Comparison of ENCODE assay signal across 8 cellular contexts in genomic region chr7:11343818-11344413, GRCh38.
DNase-seq lines count a peak whose midpoint lies in the region; ATAC-seq, FAIRE-seq and TF ChIP-seq lines count a peak whose summit lies in the region.

No MANE protein-coding gene starts in this region.

- H3K4me3 Mint-ChIP-seq in endothelial cell (ENCODE audit: unreplicated experiment) = no peak overlapping the region
- no peak overlapping the region for H3K4me3 Mint-ChIP-seq in activated naive CD4-positive, alpha-beta T cell treated with anti-CD3 and anti-CD28 coated beads, Interleukin-2, amount 10 ng/mL, durations not matched to agents 7 days and 5 days

- BruUV-seq in PC-9 (replicated peaks; lab: Mats Ljungman, UMichigan) = no TSS peak

- H3K36me3 ChIP-seq in PC-9 (ENCODE audit: low read depth) (no peaks in the 10 kb centered on the region), neutrophil (no peaks in the 10 kb centered on the region)

- peak overlapping the region; percentile 67 for H3K4me2 ChIP-seq in A549
- peak overlapping the region; percentile 44; the same call in 1 of the 2 replicates for H3K4me2 ChIP-seq in PC-9

- intact Hi-C loops in PC-9 (cut with micrococcal nuclease; ENCODE audit: unreplicated experiment) = no loop called here

- FAIRE-seq in A549 (lab: Jason Lieb, UNC) = peak; percentile 84

- peak overlapping the region; percentile 65; the same call in 1 of the 2 replicates for H2AFZ ChIP-seq in PC-9

- WGBS in A549 (ENCODE audit: missing lambda C conversion rate) = 17% methylated on average over 10 of the region's 10 CpGs

- no peaks in the 10 kb centered on the region for H3K36me3 Mint-ChIP-seq in endothelial cell (ENCODE audit: low read depth, unreplicated experiment)
- no peaks in the 10 kb centered on the region for H3K36me3 Mint-ChIP-seq in activated naive CD4-positive, alpha-beta T cell treated with anti-CD3 and anti-CD28 coated beads, Interleukin-2, amount 10 ng/mL, durations not matched to agents 7 days and 5 days

- POLR2A ChIA-PET in A549 (lab: Yijun Ruan, JAX) (no interaction called here), PC-9 (lab: Charles Lee; ENCODE audit: unreplicated experiment) (no interaction called here)

- no peaks in the 10 kb centered on the region for H3K27me3 ChIP-seq in PC-9 (ENCODE audit: insufficient read depth, low read depth)
- H3K27me3 ChIP-seq in neutrophil = no peaks in the 10 kb centered on the region

- no peaks in the 10 kb centered on the region for H3F3A ChIP-seq in PC-9 (ENCODE audit: insufficient read depth, low read depth)

- DNase-seq in A549 (ENCODE audit: low read depth in 1 of 2, low spot score in 1 of 2) (peak in 1 of 2 experiments; percentile 43), GF-D8 (lab: John Stamatoyannopoulos, UW) (peak; percentile 12), PC-9 (peak in 1 of 2 experiments; percentile 6), endothelial cell (ENCODE audit: low spot score) (peak; percentile 13)
- DNase-seq in activated naive CD4-positive, alpha-beta T cell treated with anti-CD3 and anti-CD28 coated beads, Interleukin-2, amount 10 ng/mL, durations not matched to agents 7 days and 5 days = no peak

- no peaks in the 10 kb centered on the region for H3K9me3 ChIP-seq in A549
- H3K9me3 ChIP-seq in PC-9 (ENCODE audit: insufficient read depth, low read depth) = no peaks in the 10 kb centered on the region
- H3K9me3 ChIP-seq in neutrophil = no peaks in the 10 kb centered on the region

- CTCF ChIA-PET in A549 (lab: Yijun Ruan, JAX) (interaction anchor here (0.7 to 1.6 kb wide), 12 partner anchors 9 to 454 kb away, joined by 3 to 7 read pairs (median 3); no protein-coding TSS in a partner anchor), PC-9 (lab: Charles Lee) (no interaction called here)
- CTCF ChIA-PET in activated naive CD4-positive, alpha-beta T cell treated with anti-CD3 and anti-CD28 coated beads, Interleukin-2, amount 10 ng/mL, durations not matched to agents 7 days and 5 days (lab: Charles Lee) = interaction anchor here (1.0 to 1.4 kb wide), 3 partner anchors 9 to 19 kb away, joined by 3 to 7 read pairs (median 4); no protein-coding TSS in a partner anchor

- no peaks in the 10 kb centered on the region for H3K79me2 ChIP-seq in PC-9 (ENCODE audit: low read depth)

- peak; percentile 41 to 61; a peak in 3 of 6 replicates for ATAC-seq in A549
- ATAC-seq in GM18505 (IDR thresholded peaks at IDR 0.05; ENCODE audit: unreplicated experiment) = no peak

- no peaks in the 10 kb centered on the region for H3K9me2 ChIP-seq in PC-9 (ENCODE audit: insufficient read depth)

- H3K4me3 ChIP-seq in A549 (no peak overlapping the region), PC-9 (no peak overlapping the region), neutrophil (ENCODE audit: low read depth in 1 of 2, low read length in 1 of 2) (no peak overlapping the region)

- H3K9me3 Mint-ChIP-seq in endothelial cell (ENCODE audit: unreplicated experiment) = no peaks in the 10 kb centered on the region
- no peaks in the 10 kb centered on the region for H3K9me3 Mint-ChIP-seq in activated naive CD4-positive, alpha-beta T cell treated with anti-CD3 and anti-CD28 coated beads, Interleukin-2, amount 10 ng/mL, durations not matched to agents 7 days and 5 days

- TF ChIP-seq CTCF in A549 (IDR thresholded peaks at IDR 0.05) (peak; percentile 83), PC-9 (conservative IDR thresholded peaks at IDR 0.05) (peak; percentile 92), endothelial cell (IDR thresholded peaks at IDR 0.05; ENCODE audit: unreplicated experiment) (peak; percentile 98), neutrophil (IDR thresholded peaks at IDR 0.05) (peak; percentile 36)

- H3K27me3 Mint-ChIP-seq in endothelial cell (ENCODE audit: unreplicated experiment) = no peaks in the 10 kb centered on the region
- no peaks in the 10 kb centered on the region for H3K27me3 Mint-ChIP-seq in activated naive CD4-positive, alpha-beta T cell treated with anti-CD3 and anti-CD28 coated beads, Interleukin-2, amount 10 ng/mL, durations not matched to agents 7 days and 5 days

- no peaks in the 10 kb centered on the region for H3K4me1 ChIP-seq in A549
- H3K4me1 ChIP-seq in PC-9 (replicated peaks; ENCODE audit: insufficient read depth) = no peaks in the 10 kb centered on the region
- peaks cover 0 to 4% of the 10 kb centered on the region in 2 experiments for H3K4me1 ChIP-seq in neutrophil (ENCODE audit: control insufficient read depth in 1 of 2, insufficient read depth in 1 of 2, low read depth in 1 of 2, low read length in 1 of 2)

- H3K27ac ChIP-seq in A549 = no peak overlapping the region
- H3K27ac ChIP-seq in PC-9 = no peak overlapping the region
- H3K27ac ChIP-seq in neutrophil = no peak overlapping the region

- H3K27ac Mint-ChIP-seq in endothelial cell (ENCODE audit: unreplicated experiment) = no peak overlapping the region
- H3K27ac Mint-ChIP-seq in activated naive CD4-positive, alpha-beta T cell treated with anti-CD3 and anti-CD28 coated beads, Interleukin-2, amount 10 ng/mL, durations not matched to agents 7 days and 5 days = no peak overlapping the region

- TF ChIP-seq POLR2A in A549 (IDR thresholded peaks at IDR 0.05; ENCODE audit: low read length) = no peak
- no peak for TF ChIP-seq POLR2A in GM18505 (IDR thresholded peaks at IDR 0.05; ENCODE audit: borderline replicate concordance, extremely low read depth, insufficient read depth, insufficient read length)

- H3K4me1 Mint-ChIP-seq in endothelial cell (ENCODE audit: unreplicated experiment) = peaks cover 20% of the 10 kb centered on the region
- no peaks in the 10 kb centered on the region for H3K4me1 Mint-ChIP-seq in activated naive CD4-positive, alpha-beta T cell treated with anti-CD3 and anti-CD28 coated beads, Interleukin-2, amount 10 ng/mL, durations not matched to agents 7 days and 5 days

- H4K20me1 ChIP-seq in PC-9 (ENCODE audit: insufficient read depth) = no peaks in the 10 kb centered on the region; the same call in 1 of the 2 replicates

- TF ChIP-seq EP300 in A549 (IDR thresholded peaks at IDR 0.05) (no peak), Ishikawa (IDR thresholded peaks at IDR 0.05; ENCODE audit: borderline replicate concordance) (no peak)

- TF ChIP-seq RAD21 in A549 (conservative IDR thresholded peaks at IDR 0.05 in 1 of 2, IDR thresholded peaks at IDR 0.05 in 1 of 2) = peak; percentile 82 to 84
- TF ChIP-seq RAD21 in Ishikawa (IDR thresholded peaks at IDR 0.05; ENCODE audit: low read depth) = peak; percentile 86

TF ChIP-seq in A549, 52 proteins besides CTCF, POLR2A, EP300 and RAD21:
- peak; percentile 38 to 86; a peak in 3 of 4 replicates for TF ChIP-seq CEBPB (IDR thresholded peaks at IDR 0.05)
- TF ChIP-seq SMC3 (IDR thresholded peaks at IDR 0.05) = peak; percentile 54
- TF ChIP-seq KDM5A (IDR thresholded peaks at IDR 0.05) = no peak
TF ChIP-seq in A549: peak in this region for 2.

TF ChIP-seq in Ishikawa, 13 proteins besides CTCF, POLR2A, EP300 and RAD21:
- TF ChIP-seq FOXM1 (IDR thresholded peaks at IDR 0.05; ENCODE audit: borderline replicate concordance, low read depth) (no peak), CEBPB (IDR thresholded peaks at IDR 0.05) (peak; percentile 80), TAF1 (IDR thresholded peaks at IDR 0.05; ENCODE audit: low read depth) (no peak)
TF ChIP-seq in Ishikawa: peak in this region for 1.

Comparison
In these comparisons a context has a peak if more than half of its experiments do, and no peak if none do; other contexts are left out.
1. CTCF ChIP-seq: peak in every context shown above with its lines; median percentile 98 in endothelial cell; 92 in PC-9; 83 in A549; 36 in neutrophil.